ENCODE assay signal across 8 cellular contexts in genomic region chr6:136846046-136846445, GRCh38. TPM values are rescaled to one million over a fixed set of nuclear protein-coding genes. Genes with fewer than 3 reads are reported as not detected.
A peak's percentile ranks its signal among the peaks of the same experiment; 100 is the strongest.
DNase-seq lines count a peak whose midpoint lies in the region; ATAC-seq and TF ChIP-seq lines count a peak whose summit lies in the region.
"Had no signal": no experiment of that assay in that cellular context is flagged by ENCODE, and none has a peak within 500 bp of the region (broad histone marks: within the 10 kb centered on the region; RNA-seq: fewer than 3 reads in every experiment).

No MANE protein-coding gene starts in this region.

- no TSS peak for BruUV-seq in OCI-LY7 (replicated peaks; lab: Mats Ljungman, UMichigan)

- peak; percentile 81 for TF ChIP-seq CTCF in OCI-LY7 (conservative IDR thresholded peaks at IDR 0.05; ENCODE audit: low read length)
- peak; percentile 32 to 81 (median 72) for TF ChIP-seq CTCF in right lobe of liver (IDR thresholded peaks at IDR 0.05)

- CTCF ChIA-PET in OCI-LY7 (lab: Charles Lee; ENCODE audit: unreplicated experiment), result no interaction called here

- H3K36me3 ChIP-seq in OCI-LY7 (ENCODE audit: insufficient read depth, low read length), result no peaks in the 10 kb centered on the region
- H3K36me3 ChIP-seq in right lobe of liver, result no peaks in the 10 kb centered on the region

- H4K20me1 ChIP-seq in OCI-LY7 (ENCODE audit: insufficient read depth, low read length), result no peaks in the 10 kb centered on the region

- H3K4me2 ChIP-seq in OCI-LY7 (ENCODE audit: low read length), result no peak overlapping the region

- H3K27ac ChIP-seq in OCI-LY7 (ENCODE audit: low read depth, low read length, poor library complexity, severe bottlenecking), result no peak overlapping the region
- H3K27ac ChIP-seq in right lobe of liver, result no peak overlapping the region

- no peaks in the 10 kb centered on the region for H3K27me3 ChIP-seq in right lobe of liver

- POLR2A ChIA-PET in OCI-LY7 (lab: Charles Lee), result interaction anchor here (1.1 to 1.2 kb wide), 2 partner anchors 17 to 19 kb away, joined by 3 to 4 read pairs; no protein-coding TSS in a partner anchor

- ATAC-seq in right lobe of liver (peak; percentile 58 to 65 (median 61)), HG03457 (IDR thresholded peaks at IDR 0.05; ENCODE audit: unreplicated experiment) (no peak)

- H2AFZ ChIP-seq in OCI-LY7 (ENCODE audit: low read length), result no peak overlapping the region

- no peak for TF ChIP-seq POLR2A in right lobe of liver (IDR thresholded peaks at IDR 0.05)

- H3K79me2 ChIP-seq in OCI-LY7 (ENCODE audit: insufficient read depth, low read depth, low read length), result no peaks in the 10 kb centered on the region

- 59% methylated on average over 3 of the region's 3 CpGs for whole genome bisulfite sequencing in right lobe of liver (ENCODE audit: insufficient coverage, low coverage, low lambda C conversion rate, missing lambda C conversion rate)

- H3K4me1 ChIP-seq in OCI-LY7 (ENCODE audit: insufficient read depth, low read length, poor library complexity, severe bottlenecking) (no peaks in the 10 kb centered on the region), right lobe of liver (no peaks in the 10 kb centered on the region)

- DNase-seq in DMS153 (lab: John Stamatoyannopoulos, UW) (peak; percentile 15), HCEC 1CT (peak; percentile 42), OCI-LY7 (ENCODE audit: low spot score) (peak; percentile 60), right lobe of liver (no peak), GOT3 (lab: John Stamatoyannopoulos, UW) (no peak)
- DNase-seq in central memory CD4-positive, alpha-beta T cell, result peak; percentile 13
- DNase-seq: activated T-cell treated with anti-CD3 and anti-CD28 coated beads, Interleukin-2, amount 50 U/mL, for 4 hours had no signal

- H3K9me3 ChIP-seq in OCI-LY7 (ENCODE audit: low read length), result no peaks in the 10 kb centered on the region
- no peaks in the 10 kb centered on the region for H3K9me3 ChIP-seq in right lobe of liver

- no peak overlapping the region for H3K4me3 ChIP-seq in OCI-LY7 (ENCODE audit: low read depth, low read length, poor library complexity, severe bottlenecking)
- no peak overlapping the region for H3K4me3 ChIP-seq in right lobe of liver

- H3K9me2 ChIP-seq in OCI-LY7 (ENCODE audit: insufficient read depth, low read length), result no peaks in the 10 kb centered on the region

- intact Hi-C loops in OCI-LY7 (cut with micrococcal nuclease; ENCODE audit: unreplicated experiment) (no loop called here), right lobe of liver (cut with DNase I) (no loop called here)

RNA-seq across cellular contexts. Expression of gene PEX7, which starts 23.7 kb away (rescaled TPM):
- 7.3 and 8.4 TPM in 2 replicates for total RNA-seq in OCI-LY7 (2014; rRNA removed; shearing (Covaris generic))
- total RNA-seq in OCI-LY7 (2022) (5.8 and 7.9 TPM in 2 replicates), right lobe of liver (1 to 10 TPM; 4.8 to 8.7 (median 5.2) TPM)

RNA-seq across cellular contexts. Expression of gene MAP3K5, which starts 53.8 kb away (rescaled TPM):
- total RNA-seq in OCI-LY7 (2014; rRNA removed; shearing (Covaris generic)), result 12.0 and 13.8 TPM in 2 replicates
- total RNA-seq in OCI-LY7 (2022) (16.6 and 17.1 TPM in 2 replicates), right lobe of liver (10 to 100 TPM in 1 of 6 experiments, 1 to 10 TPM in 5; 5.0 to 10.4 (median 6.9) TPM)

Comparison
In these comparisons a context has a peak if more than half of its experiments do, and no peak if none do; other contexts are left out.
1. DNase-seq: peak in DMS153 (single experiment), HCEC 1CT (single experiment), OCI-LY7 (single experiment) and central memory CD4-positive, alpha-beta T cell (single experiment); none in right lobe of liver (0 of 3) and GOT3 (single experiment).